ENCODE assay signal across 13 cellular contexts in genomic region chr19:38709671-38710415, GRCh38. TPM values are rescaled to one million over a fixed set of nuclear protein-coding genes. Genes with fewer than 3 reads are reported as not detected.
A peak's percentile ranks its signal among the peaks of the same experiment; 100 is the strongest.
DNase-seq lines count a peak whose midpoint lies in the region; ATAC-seq and TF ChIP-seq lines count a peak whose summit lies in the region.
"Had no signal": no experiment of that assay in that cellular context is flagged by ENCODE, and none has a peak within 500 bp of the region (broad histone marks: within the 10 kb centered on the region; RNA-seq: fewer than 3 reads in every experiment).

No MANE protein-coding gene starts in this region.

- no peaks in the 10 kb centered on the region for H3K27me3 Mint-ChIP-seq in effector memory CD8-positive, alpha-beta T cell
- H3K27me3 Mint-ChIP-seq in osteocyte (ENCODE audit: unreplicated experiment) = no peaks in the 10 kb centered on the region
- no peaks in the 10 kb centered on the region for H3K27me3 Mint-ChIP-seq in activated CD4-positive, alpha-beta T cell treated with anti-CD3 and anti-CD28 coated beads for 36 hours
- H3K27me3 Mint-ChIP-seq: activated B cell treated with CpG ODN at 0.5 μM for 24 hours had no signal

- H3K9me3 ChIP-seq in heart left ventricle = no peaks in the 10 kb centered on the region
- no peaks in the 10 kb centered on the region for H3K9me3 ChIP-seq in upper lobe of left lung

- 51 to 62% (median 55%) methylated on average over 25 to 27 of the region's 27 CpGs for WGBS in heart left ventricle, 4 donors
- 79 to 83% methylated on average over 18 to 27 of the region's 27 CpGs for WGBS in upper lobe of left lung, 2 donors

- peaks cover 70% of the 10 kb centered on the region for H3K36me3 Mint-ChIP-seq in effector memory CD8-positive, alpha-beta T cell (ENCODE audit: insufficient read depth)
- peaks cover 43% of the 10 kb centered on the region for H3K36me3 Mint-ChIP-seq in osteocyte (ENCODE audit: unreplicated experiment)
- H3K36me3 Mint-ChIP-seq in activated CD4-positive, alpha-beta T cell treated with anti-CD3 and anti-CD28 coated beads for 36 hours (ENCODE audit: low read depth) = peaks cover 24% of the 10 kb centered on the region

- no peak for TF ChIP-seq CTCF in heart left ventricle (IDR thresholded peaks at IDR 0.05)
- TF ChIP-seq CTCF in osteocyte (IDR thresholded peaks at IDR 0.05) = no peak
- no peak for TF ChIP-seq CTCF in upper lobe of left lung (IDR thresholded peaks at IDR 0.05)

- H3K27ac ChIP-seq in heart left ventricle = peak overlapping the region; percentile 55 to 98 (median 84)
- peak overlapping the region; percentile 19 to 93 (median 62) for H3K27ac ChIP-seq in upper lobe of left lung

- H3K4me3 ChIP-seq in heart left ventricle = no peak overlapping the region
- H3K4me3 ChIP-seq in upper lobe of left lung = no peak overlapping the region

- H3K36me3 ChIP-seq in heart left ventricle (peaks cover 0 to 100% (median 94%) of the 10 kb centered on the region in 9 donors), upper lobe of left lung (peaks cover 46 to 100% (median 97%) of the 10 kb centered on the region in 4 donors)

- H3K27ac Mint-ChIP-seq in effector memory CD8-positive, alpha-beta T cell = peak overlapping the region; percentile 68 to 74
- peak overlapping the region; percentile 70 for H3K27ac Mint-ChIP-seq in osteocyte (ENCODE audit: unreplicated experiment)
- no peak overlapping the region for H3K27ac Mint-ChIP-seq in activated CD4-positive, alpha-beta T cell treated with anti-CD3 and anti-CD28 coated beads for 36 hours
- H3K27ac Mint-ChIP-seq: activated B cell treated with CpG ODN at 0.5 μM for 24 hours had no signal

- TF ChIP-seq POLR2A in heart left ventricle (IDR thresholded peaks at IDR 0.05) (no peak), upper lobe of left lung (IDR thresholded peaks at IDR 0.05) (no peak)

- ATAC-seq in heart left ventricle (peak in 2 of 4 donors; percentile 1 to 17), Right ventricle myocardium superior (ENCODE audit: poor library complexity) (no peak), upper lobe of left lung (ENCODE audit: low FRiP score in 2 of 2) (no peak)
- no peak for ATAC-seq in effector memory CD8-positive, alpha-beta T cell (replicated peaks)
- ATAC-seq in activated CD4-positive, alpha-beta T cell treated with anti-CD3 and anti-CD28 coated beads for 36 hours = no peak

- no peaks in the 10 kb centered on the region for H3K27me3 ChIP-seq in heart left ventricle
- no peaks in the 10 kb centered on the region for H3K27me3 ChIP-seq in upper lobe of left lung

- intact Hi-C loops in heart left ventricle (cut with DNase I) (loop anchor here in 8 of 10 donors (5.0 kb wide), 5 partner anchors 43 to 73 kb away; partner anchors contain the start of gene ACTN4 (in 3 of the 8)), Right ventricle myocardium superior (cut with DNase I) (loop anchor here (5.0 kb wide), 1 partner anchor 48 kb away; no protein-coding TSS in a partner anchor)
- intact Hi-C loops in activated CD4-positive, alpha-beta T cell treated with anti-CD3 and anti-CD28 coated beads for 36 hours (cut with DNase I, micrococcal nuclease) = no loop called here

- CTCF ChIA-PET in activated CD4-positive, alpha-beta T cell treated with anti-CD3 and anti-CD28 coated beads for 36 hours (lab: Charles Lee) = no interaction called here

- DNase-seq in heart left ventricle = peak in 2 of 5 donors; percentile 59 to 70
- DNase-seq in Right ventricle myocardium superior = no peak
- no peak for DNase-seq in effector memory CD8-positive, alpha-beta T cell
- no peak for DNase-seq in osteocyte (ENCODE audit: extremely low spot score, unreplicated experiment)
- DNase-seq in upper lobe of left lung = peak in 1 of 2 donors; percentile 75
- DNase-seq in NCI-H1092 treated with DMSO at 0.1 percent for 48 hours (lab: John Stamatoyannopoulos, UW) = no peak
- DNase-seq in activated CD4-positive, alpha-beta T cell treated with anti-CD3 and anti-CD28 coated beads for 36 hours = no peak
- DNase-seq in central memory CD4-positive, alpha-beta T cell = no peak
- DNase-seq: activated B cell treated with CpG ODN at 0.5 μM for 24 hours, activated T-cell treated with anti-CD3 and anti-CD28 coated beads for 4 hours, NCI-H187 treated with DMSO at 0.1 percent for 48 hours, retina had no signal

- peaks cover 60 to 100% (median 97%) of the 10 kb centered on the region in 12 donors for H3K4me1 ChIP-seq in heart left ventricle
- peaks cover 66 to 80% (median 73%) of the 10 kb centered on the region in 4 donors for H3K4me1 ChIP-seq in upper lobe of left lung

- TF ChIP-seq EP300 in upper lobe of left lung (IDR thresholded peaks at IDR 0.05) = no peak

- H3K4me1 Mint-ChIP-seq in effector memory CD8-positive, alpha-beta T cell (ENCODE audit: low read depth in 2 of 2) = peaks cover 0 to 6% of the 10 kb centered on the region in 2 donors
- H3K4me1 Mint-ChIP-seq in osteocyte (ENCODE audit: unreplicated experiment) = peaks cover 33% of the 10 kb centered on the region
- no peaks in the 10 kb centered on the region for H3K4me1 Mint-ChIP-seq in activated CD4-positive, alpha-beta T cell treated with anti-CD3 and anti-CD28 coated beads for 36 hours
- H3K4me1 Mint-ChIP-seq: activated B cell treated with CpG ODN at 0.5 μM for 24 hours had no signal

- no peaks in the 10 kb centered on the region for H3K9me3 Mint-ChIP-seq in effector memory CD8-positive, alpha-beta T cell
- H3K9me3 Mint-ChIP-seq in osteocyte (ENCODE audit: unreplicated experiment) = no peaks in the 10 kb centered on the region
- H3K9me3 Mint-ChIP-seq in activated CD4-positive, alpha-beta T cell treated with anti-CD3 and anti-CD28 coated beads for 36 hours (ENCODE audit: low read depth) = no peaks in the 10 kb centered on the region
- H3K9me3 Mint-ChIP-seq: activated B cell treated with CpG ODN at 0.5 μM for 24 hours had no signal

- no peak overlapping the region for H3K4me3 Mint-ChIP-seq in effector memory CD8-positive, alpha-beta T cell
- no peak overlapping the region for H3K4me3 Mint-ChIP-seq in osteocyte (ENCODE audit: unreplicated experiment)
- no peak overlapping the region for H3K4me3 Mint-ChIP-seq in activated CD4-positive, alpha-beta T cell treated with anti-CD3 and anti-CD28 coated beads for 36 hours
- H3K4me3 Mint-ChIP-seq: activated B cell treated with CpG ODN at 0.5 μM for 24 hours had no signal

- POLR2A ChIA-PET in activated CD4-positive, alpha-beta T cell treated with anti-CD3 and anti-CD28 coated beads for 36 hours (lab: Charles Lee) = no interaction called here

RNA-seq across cellular contexts. Expression of gene CAPN12, which starts 34.4 kb away (rescaled TPM):
- total RNA-seq in heart left ventricle (1 to 10 TPM in 2 of 9 donors, under 1 TPM in 7; 0.36 to 1.8 (median 0.72) TPM), Right ventricle myocardium superior (not detected), osteocyte (not detected in 2 replicates), upper lobe of left lung (10 to 100 TPM in 3 of 6 donors, 1 to 10 TPM in 3; 5.2 to 93.2 (median 11.1) TPM)
- polyA plus RNA-seq in heart left ventricle = 1 to 10 TPM in 1 of 2 donors, under 1 TPM in 1; 0.91 to 1.4 TPM
- 1 to 10 TPM; 4.4 to 4.9 TPM for total RNA-seq in activated CD4-positive, alpha-beta T cell treated with anti-CD3 and anti-CD28 coated beads for 36 hours
- total RNA-seq: SK-MEL-5 had no signal

Comparison
In these comparisons a context has a peak if more than half of its experiments do, and no peak if none do; other contexts are left out.
1. intact Hi-C loops: an anchor here in heart left ventricle (5.0 kb wide) and Right ventricle myocardium superior (5.0 kb wide); none called in activated CD4-positive, alpha-beta T cell treated with anti-CD3 and anti-CD28 coated beads for 36 hours.